ENCODE assay signal across 8 cellular contexts in genomic region chr20:2006452-2007381, GRCh38. TPM values are rescaled to one million over a fixed set of nuclear protein-coding genes. Genes with fewer than 3 reads are reported as not detected.
DNase-seq lines count a peak whose midpoint lies in the region; ATAC-seq and TF ChIP-seq lines count a peak whose summit lies in the region.

No MANE protein-coding gene starts in this region.

- no peak for TF ChIP-seq POLR2A in thyroid gland (IDR thresholded peaks at IDR 0.05)

- no peaks in the 10 kb centered on the region for H3K9me3 ChIP-seq in thyroid gland

- peak; percentile 73 for DNase-seq in AG09309 (ENCODE audit: low read depth)
- peak; percentile 10 for DNase-seq in GM04503 (ENCODE audit: low read depth)
- DNase-seq in NCI-H345 (lab: John Stamatoyannopoulos, UW), result peak; percentile 35
- DNase-seq in astrocyte of the spinal cord (ENCODE audit: low read depth, low spot score), result peak; percentile 23
- DNase-seq in left lobe of liver (ENCODE audit: low spot score), result no peak
- no peak for DNase-seq in thyroid gland

- intact Hi-C loops in thyroid gland (cut with DNase I), result no loop called here

- 21% methylated on average over 20 of the region's 20 CpGs for WGBS in thyroid gland, 2 donors

- H3K36me3 ChIP-seq in thyroid gland, result no peaks in the 10 kb centered on the region

- no peak overlapping the region for H3K27ac ChIP-seq in thyroid gland

- ATAC-seq in left lobe of liver, result peak; percentile 61
- no peak for ATAC-seq in HG02798 (IDR thresholded peaks at IDR 0.05; ENCODE audit: poor library complexity, unreplicated experiment)
- ATAC-seq in GM19395 (IDR thresholded peaks at IDR 0.05; ENCODE audit: unreplicated experiment), result no peak

- H3K4me1 ChIP-seq in thyroid gland, result no peaks in the 10 kb centered on the region

- no peak overlapping the region for H3K4me3 ChIP-seq in AG09309 (ENCODE audit: control insufficient read depth, low read depth, low read length)
- H3K4me3 ChIP-seq in astrocyte of the spinal cord (ENCODE audit: low read depth, low read length), result no peak overlapping the region
- no peak overlapping the region for H3K4me3 ChIP-seq in thyroid gland (replicated peaks in 1 of 3)

- peak; percentile 76 for TF ChIP-seq CTCF in AG09309 (IDR thresholded peaks at IDR 0.05; ENCODE audit: control insufficient read depth, insufficient read depth, low read depth, low read length, missing control alignments)
- TF ChIP-seq CTCF in astrocyte of the spinal cord (IDR thresholded peaks at IDR 0.05; ENCODE audit: low read depth, low read length), result peak; percentile 82
- TF ChIP-seq CTCF in thyroid gland (IDR thresholded peaks at IDR 0.05), result peak in 5 of 6 experiments; percentile 31 to 59 (median 38)

- in situ Hi-C loops in astrocyte of the spinal cord (cut with HindIII; ENCODE audit: low sequenced_read_pairs), result no loop called here

- H3K27me3 ChIP-seq in thyroid gland, result no peaks in the 10 kb centered on the region

RNA-seq across cellular contexts. Expression of gene PDYN, which starts 12.9 kb away (rescaled TPM):
- total RNA-seq in left lobe of liver (not detected), thyroid gland (not detected)

Comparison
In these comparisons a context has a peak if more than half of its experiments do, and no peak if none do; other contexts are left out.
1. DNase-seq: peak in AG09309 (single experiment), GM04503 (single experiment), NCI-H345 (single experiment) and astrocyte of the spinal cord (single experiment); none in left lobe of liver (single experiment) and thyroid gland (0 of 2).
2. Peak in every context shown above with its lines, with median percentiles within 50 percentile points of each other: CTCF ChIP-seq.